Comparison of ENCODE assay signal across 8 cellular contexts in genomic region chr14:94180655-94181271, GRCh38. TPM values are rescaled to one million over a fixed set of nuclear protein-coding genes. Genes with fewer than 3 reads are reported as not detected.
DNase-seq lines count a peak whose midpoint lies in the region; ATAC-seq, FAIRE-seq and TF ChIP-seq lines count a peak whose summit lies in the region.

No MANE protein-coding gene starts in this region.

- no peak for TF ChIP-seq EP300 in tibial nerve (IDR thresholded peaks at IDR 0.05)

- no peaks in the 10 kb centered on the region for H3K36me3 Mint-ChIP-seq in CD4-positive, CD25-positive, alpha-beta regulatory T cell

- peaks cover 34% of the 10 kb centered on the region for H3K27me3 ChIP-seq in CD4-positive, CD25-positive, alpha-beta regulatory T cell (ENCODE audit: control insufficient read depth, insufficient read depth, low read length)
- peaks cover 0 to 11% of the 10 kb centered on the region in 2 donors for H3K27me3 ChIP-seq in breast epithelium
- H3K27me3 ChIP-seq in tibial nerve: peaks cover 0 to 46% of the 10 kb centered on the region in 2 donors

- peak overlapping the region; percentile 7 to 69 (median 15) for H3K27ac Mint-ChIP-seq in CD4-positive, CD25-positive, alpha-beta regulatory T cell

- no peak overlapping the region for H3K27ac ChIP-seq in CD4-positive, CD25-positive, alpha-beta regulatory T cell (ENCODE audit: insufficient read depth, low read length, poor library complexity, severe bottlenecking)
- no peak overlapping the region for H3K27ac ChIP-seq in breast epithelium
- H3K27ac ChIP-seq in kidney (ENCODE audit: low read depth in 2 of 2, low read length in 2 of 2): no peak overlapping the region
- peak overlapping the region in 1 of 4 donors; percentile 67 for H3K27ac ChIP-seq in tibial nerve

- peak overlapping the region; percentile 3 to 15 (median 8) for H3K4me3 Mint-ChIP-seq in CD4-positive, CD25-positive, alpha-beta regulatory T cell

- no peaks in the 10 kb centered on the region for H3K9me3 ChIP-seq in CD4-positive, CD25-positive, alpha-beta regulatory T cell (ENCODE audit: control insufficient read depth in 2 of 2, low read length in 2 of 2)
- no peaks in the 10 kb centered on the region for H3K9me3 ChIP-seq in breast epithelium
- H3K9me3 ChIP-seq in kidney (ENCODE audit: control insufficient read depth in 1 of 2, low read length in 2 of 2): no peaks in the 10 kb centered on the region
- H3K9me3 ChIP-seq in tibial nerve: no peaks in the 10 kb centered on the region

- TF ChIP-seq POLR2A in breast epithelium (IDR thresholded peaks at IDR 0.05) (no peak), tibial nerve (IDR thresholded peaks at IDR 0.05) (no peak)

- WGBS in tibial nerve, 2 donors: 5 to 9% methylated on average over 4 of the region's 4 CpGs

- H3K4me3 ChIP-seq in CD4-positive, CD25-positive, alpha-beta regulatory T cell (ENCODE audit: low read depth, low read length): peak overlapping the region; percentile 81
- H3K4me3 ChIP-seq in breast epithelium (peak overlapping the region in 1 of 3 donors; percentile 17), kidney (ENCODE audit: low read length in 2 of 2) (peak overlapping the region; percentile 13 to 23), tibial nerve (peak overlapping the region in 1 of 4 donors; percentile 30)

- no peaks in the 10 kb centered on the region for H3K36me3 ChIP-seq in CD4-positive, CD25-positive, alpha-beta regulatory T cell (ENCODE audit: control insufficient read depth, insufficient read depth, low read length)
- H3K36me3 ChIP-seq in breast epithelium (no peaks in the 10 kb centered on the region), kidney (ENCODE audit: control insufficient read depth in 1 of 2, insufficient read depth in 2 of 2, low read length in 2 of 2) (no peaks in the 10 kb centered on the region), tibial nerve (no peaks in the 10 kb centered on the region)

- ATAC-seq in CD4-positive, CD25-positive, alpha-beta regulatory T cell (ENCODE audit: low read depth in 2 of 2): peak; percentile 68 to 69
- ATAC-seq in GM18499 (IDR thresholded peaks at IDR 0.05; ENCODE audit: insufficient read depth, unreplicated experiment): peak; percentile 67
- ATAC-seq in HG03378 (IDR thresholded peaks at IDR 0.05; ENCODE audit: unreplicated experiment): peak; percentile 69

- DNase-seq in CD4-positive, CD25-positive, alpha-beta regulatory T cell: peak in 2 of 3 donors; percentile 71 to 76
- DNase-seq in NOMO-1 treated with dmso at 0.1 percent for 144 hours (lab: John Stamatoyannopoulos, UW; ENCODE audit: unreplicated experiment) (peak; percentile 42), breast epithelium (ENCODE audit: low spot score in 2 of 2) (no peak), kidney (no peak), tibial nerve (ENCODE audit: low spot score in 2 of 2) (no peak), NCI-H1930 (lab: John Stamatoyannopoulos, UW) (no peak)

- H3K27me3 Mint-ChIP-seq in CD4-positive, CD25-positive, alpha-beta regulatory T cell: peaks cover 59% of the 10 kb centered on the region

- H3K4me1 ChIP-seq in CD4-positive, CD25-positive, alpha-beta regulatory T cell (ENCODE audit: control insufficient read depth, insufficient read depth, low read length, poor library complexity, severe bottlenecking): no peaks in the 10 kb centered on the region
- H3K4me1 ChIP-seq in breast epithelium (no peaks in the 10 kb centered on the region), kidney (ENCODE audit: control insufficient read depth in 1 of 2, insufficient read depth in 1 of 2, low read depth in 1 of 2, low read length in 2 of 2) (no peaks in the 10 kb centered on the region), tibial nerve (peaks cover 0 to 13% (median 1%) of the 10 kb centered on the region in 4 donors)

- intact Hi-C loops in breast epithelium (cut with DNase I; ENCODE audit: low total_unique reads) (loop anchor here (5.0 kb wide), 1 partner anchor 1138 kb away; no protein-coding TSS in a partner anchor), kidney (cut with DNase I) (no loop called here)

- no peaks in the 10 kb centered on the region for H3K9me3 Mint-ChIP-seq in CD4-positive, CD25-positive, alpha-beta regulatory T cell

- peak in 2 of 3 donors; percentile 34 to 40 for TF ChIP-seq CTCF in breast epithelium (IDR thresholded peaks at IDR 0.05)
- peak; percentile 52 for TF ChIP-seq CTCF in kidney (IDR thresholded peaks at IDR 0.05; ENCODE audit: borderline replicate concordance, extremely low read depth, insufficient read depth)
- TF ChIP-seq CTCF in tibial nerve (IDR thresholded peaks at IDR 0.05): peak; percentile 39 to 62 (median 55)

- FAIRE-seq in kidney (lab: Jason Lieb, UNC): no peak

- H3K9ac ChIP-seq in kidney (ENCODE audit: low read length in 2 of 2): no peak overlapping the region

- H3K4me1 Mint-ChIP-seq in CD4-positive, CD25-positive, alpha-beta regulatory T cell: peaks cover 4 to 11% (median 10%) of the 10 kb centered on the region in 4 donors

RNA-seq across cellular contexts. Expression of gene PPP4R4, which starts 6.6 kb away (rescaled TPM):
- total RNA-seq in CD4-positive, CD25-positive, alpha-beta regulatory T cell: 0.15 TPM
- under 1 TPM in 2 of 4 donors, not detected in 2; 0.37 to 0.69 TPM for polyA plus RNA-seq in CD4-positive, CD25-positive, alpha-beta regulatory T cell
- 1 to 10 TPM in 2 of 3 donors, under 1 TPM in 1; 0.48 to 7.9 (median 7.2) TPM for total RNA-seq in breast epithelium
- 0.47 TPM for total RNA-seq in kidney
- not detected for polyA plus RNA-seq in kidney (ENCODE audit: insufficient read depth, low read depth, low replicate concordance)
- 1 to 10 TPM; 1.2 to 9.0 (median 3.4) TPM for total RNA-seq in tibial nerve

RNA-seq across cellular contexts. Expression of gene IFI27L2, which starts 51.4 kb away (rescaled TPM):
- 27.5 TPM for total RNA-seq in CD4-positive, CD25-positive, alpha-beta regulatory T cell
- polyA plus RNA-seq in CD4-positive, CD25-positive, alpha-beta regulatory T cell: 10 to 100 TPM; 59.1 to 90.9 (median 75.9) TPM
- total RNA-seq in breast epithelium (10 to 100 TPM; 74.2 to 98.8 (median 92.1) TPM), kidney (28.2 TPM), tibial nerve (100 to 1,000 TPM in 3 of 4 donors, 10 to 100 TPM in 1; 76.8 to 146 (median 129) TPM)
- polyA plus RNA-seq in kidney (ENCODE audit: insufficient read depth, low read depth, low replicate concordance): 223 TPM

Comparison
In these comparisons a context has a peak if more than half of its experiments do, and no peak if none do; other contexts are left out.
1. DNase-seq: peak in CD4-positive, CD25-positive, alpha-beta regulatory T cell (2 of 3) and NOMO-1 treated with dmso at 0.1 percent for 144 hours (single experiment); none in breast epithelium (0 of 2), kidney (single experiment), tibial nerve (0 of 2) and NCI-H1930 (0 of 2).
2. Peak in every context shown above with its lines, with median percentiles within 50 percentile points of each other: ATAC-seq and CTCF ChIP-seq.